In the genomic region with DNA sequence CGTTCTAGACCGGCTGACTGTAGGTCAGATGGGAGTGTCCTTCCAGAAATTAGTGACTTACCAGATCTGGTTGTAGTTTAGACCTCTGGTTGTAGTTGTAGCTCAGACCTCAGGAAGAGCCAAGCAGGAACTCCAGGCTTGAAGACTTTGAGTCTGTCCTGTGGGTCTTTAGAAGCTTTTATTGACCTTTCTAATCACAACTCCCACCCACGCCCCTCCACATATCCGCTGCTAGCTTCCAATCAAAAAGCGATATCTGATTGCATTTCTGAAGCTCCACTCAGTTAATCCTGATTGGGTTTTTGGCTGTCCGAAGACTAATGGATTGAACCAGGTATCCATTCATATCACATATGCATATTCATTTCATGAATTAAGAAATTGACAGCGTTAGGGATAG, we compare ENCODE assay signal across 20 cellular contexts. TPM values are rescaled to one million over a fixed set of nuclear protein-coding genes. Genes with fewer than 3 reads are reported as not detected.
"Had no signal": no experiment of that assay in that cellular context is flagged by ENCODE, and none has a peak within 500 bp of the region (broad histone marks: within the 10 kb centered on the region; RNA-seq: fewer than 3 reads in every experiment).

Gene HNRNPCL1, minus strand, starts transcription at position 101 of the 400 bp plus-strand sequence. CDS start 431 bp downstream, outside the sequence.

RNA-seq across cellular contexts. Expression of gene HNRNPCL1, which starts in this region (rescaled TPM):
- total RNA-seq: activated naive CD4-positive, alpha-beta T cell treated with anti-CD3 and anti-CD28 coated beads for 36 hours; activated naive CD4-positive, alpha-beta T cell treated with anti-CD3 and anti-CD28 coated beads, Interleukin-2, amount 50 U/mL, for 72 hours; activated naive CD8-positive, alpha-beta T cell treated with anti-CD3 and anti-CD28 coated beads for 36 hours; activated naive CD8-positive, alpha-beta T cell treated with anti-CD3 and anti-CD28 coated beads, Interleukin-2, amount 10 ng/mL, durations not matched to agents 7 days and 5 days; activated T-cell treated with anti-CD3 and anti-CD28 coated beads, Interleukin-2, amount 50 U/mL, for 4 hours; activated T-cell treated with anti-CD3 and anti-CD28 coated beads, Interleukin-2, amount 50 U/mL, for 72 hours; activated T-helper 1 cell treated with anti-CD3 and anti-CD28 coated beads, Interleukin-12 subunit alpha, Interleukin-12 subunit beta, Interleukin-2, Interleukin-4 antibody, amounts not matched to agents 30 ng/mL and 10 ng/mL and 1 ng/mL, durations not matched to agents 14 hours and 24 hours and 36 hours; activated T-helper 17 cell treated with anti-CD3 and anti-CD28 coated beads, Interleukin-2, amount 50 U/mL, for 72 hours; activated T-helper 2 cell treated with anti-CD3 and anti-CD28 coated beads, Interferon-gamma antibody, Interleukin-2, Interleukin-4, amounts not matched to agents 10 μg/mL and 5 μg/mL and 100 μg/mL, durations not matched to agents 14 hours and 24 hours and 36 hours; adrenal gland; aorta; ascending aorta; astrocyte; body of pancreas; breast epithelium; bronchial epithelial cell; cardiac muscle cell; cardiac septum; cerebellum; chondrocyte had no signal
